8 cellular contexts compared by ENCODE assay signal in the genomic region with DNA sequence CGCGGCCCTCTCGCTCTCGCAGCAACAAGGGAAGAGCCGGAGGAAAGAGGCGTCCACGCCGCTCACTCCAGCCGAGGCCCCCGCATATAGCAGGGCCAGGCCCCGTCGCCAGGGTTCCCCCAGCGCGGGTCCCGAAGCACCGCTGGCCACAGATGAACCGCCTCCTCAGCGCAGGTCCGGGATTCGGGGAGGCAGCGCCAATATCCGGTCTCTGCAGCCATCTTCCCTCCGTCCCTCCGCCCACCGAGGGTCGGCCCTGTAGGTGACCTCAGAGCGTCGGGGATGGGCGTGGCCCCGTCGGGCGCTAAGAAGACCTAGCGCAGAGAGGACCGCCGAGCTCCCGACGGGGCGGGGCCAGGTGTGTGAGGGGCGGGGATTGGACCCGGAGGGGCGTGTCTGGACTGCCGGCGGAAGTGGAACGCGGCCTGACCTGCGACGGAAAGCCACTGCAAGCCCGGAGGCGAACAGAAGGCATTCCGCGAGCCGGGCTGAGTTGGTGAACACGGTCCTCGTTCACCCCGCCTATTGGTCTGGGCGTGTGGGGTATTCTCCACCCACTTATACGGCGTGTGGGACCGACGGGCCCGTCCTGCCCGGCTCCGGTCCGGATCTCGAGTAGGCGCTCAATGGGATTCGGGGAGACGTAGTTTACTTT. TPM values are rescaled to one million over a fixed set of nuclear protein-coding genes. Genes with fewer than 3 reads are reported as not detected.
DNase-seq lines count a peak whose midpoint lies in the region; ATAC-seq and TF ChIP-seq lines count a peak whose summit lies in the region.

No MANE protein-coding gene starts in this region.

- peak overlapping the region; percentile 95 to 97 (median 97) for H3K27ac Mint-ChIP-seq in CD14-positive monocyte
- H3K27ac Mint-ChIP-seq in dendritic cell treated with granulocyte-macrophage colony-stimulating factor and Interleukin-4, amounts not matched to agents 40 ng/mL and 50 ng/mL, for 4 days: peak overlapping the region; percentile 92

- peak overlapping the region; percentile 94 to 100 for H3K4me3 ChIP-seq in left lung

- peaks cover 34 to 61% (median 48%) of the 10 kb centered on the region in 7 donors for H3K9me3 Mint-ChIP-seq in CD14-positive monocyte
- H3K9me3 Mint-ChIP-seq in dendritic cell treated with granulocyte-macrophage colony-stimulating factor and Interleukin-4, amounts not matched to agents 40 ng/mL and 50 ng/mL, for 4 days: peaks cover 44% of the 10 kb centered on the region

- H3K4me1 ChIP-seq in left lung: peaks cover 0 to 13% of the 10 kb centered on the region in 2 donors

- peaks cover 1 to 6% (median 3%) of the 10 kb centered on the region in 3 donors for H3K27me3 Mint-ChIP-seq in CD14-positive monocyte (ENCODE audit: low read depth in 3 of 3)
- H3K27me3 Mint-ChIP-seq in dendritic cell treated with granulocyte-macrophage colony-stimulating factor and Interleukin-4, amounts not matched to agents 40 ng/mL and 50 ng/mL, for 4 days: peaks cover 31% of the 10 kb centered on the region

- no peaks in the 10 kb centered on the region for H3K27me3 ChIP-seq in left lung

- TF ChIP-seq CTCF in CD14-positive monocyte (IDR thresholded peaks at IDR 0.05) (no peak), left lung (IDR thresholded peaks at IDR 0.05) (peak in 1 of 2 donors; percentile 22)

- H3K9me3 ChIP-seq in left lung: peaks cover 0 to 31% of the 10 kb centered on the region in 2 donors

- peak overlapping the region; percentile 96 to 99 for H3K27ac ChIP-seq in left lung

- intact Hi-C loops in CD14-positive monocyte (cut with micrococcal nuclease) (loop anchor here (2.0 to 10.0 kb wide), 4 partner anchors 15 to 49 kb away; a partner anchor contains a TSS), left lung (cut with DNase I) (no loop called here)
- intact Hi-C loops in dendritic cell treated with granulocyte-macrophage colony-stimulating factor and Interleukin-4, amounts not matched to agents 40 ng/mL and 50 ng/mL, for 4 days (cut with micrococcal nuclease): loop anchor here (1.0 kb wide), 1 partner anchor 26 kb away; a partner anchor contains a TSS

- peak overlapping the region; percentile 91 to 92 for H3K4me3 Mint-ChIP-seq in CD14-positive monocyte
- H3K4me3 Mint-ChIP-seq in dendritic cell treated with granulocyte-macrophage colony-stimulating factor and Interleukin-4, amounts not matched to agents 40 ng/mL and 50 ng/mL, for 4 days: peak overlapping the region; percentile 92

- ATAC-seq in GM19395 (IDR thresholded peaks at IDR 0.05; ENCODE audit: unreplicated experiment) (peak; percentile 96), HG03558 (IDR thresholded peaks at IDR 0.05; ENCODE audit: extremely low read depth, unreplicated experiment) (peak; percentile 91), left lung (peak; percentile 99)

- H3K36me3 Mint-ChIP-seq in CD14-positive monocyte: peaks cover 35 to 38% of the 10 kb centered on the region in 2 donors
- H3K36me3 Mint-ChIP-seq in dendritic cell treated with granulocyte-macrophage colony-stimulating factor and Interleukin-4, amounts not matched to agents 40 ng/mL and 50 ng/mL, for 4 days (ENCODE audit: low read depth): peaks cover 51% of the 10 kb centered on the region

- peaks cover 0 to 30% of the 10 kb centered on the region in 2 donors for H3K36me3 ChIP-seq in left lung

- DNase-seq in CD14-positive monocyte (ENCODE audit: low spot score): peak; percentile 96
- peak; percentile 95 for DNase-seq in NCI-H748 (lab: John Stamatoyannopoulos, UW; ENCODE audit: unreplicated experiment)
- DNase-seq in activated CD4-positive, alpha-beta T cell treated with anti-CD3 and anti-CD28 coated beads, Interleukin-2, amount 50 U/mL, for 24 hours (ENCODE audit: low read depth in 1 of 2, low spot score in 1 of 2): peak; percentile 96 to 99
- peak; percentile 98 to 100 for DNase-seq in left lung
- DNase-seq in stimulated activated CD4-positive, alpha-beta T cell treated with anti-CD3 and anti-CD28 coated beads, Interleukin-2, amount 100 ng/mL, for 4 hours (ENCODE audit: low read depth): peak; percentile 96

- H3K4me1 Mint-ChIP-seq in CD14-positive monocyte: peaks cover 13% of the 10 kb centered on the region
- H3K4me1 Mint-ChIP-seq in dendritic cell treated with granulocyte-macrophage colony-stimulating factor and Interleukin-4, amounts not matched to agents 40 ng/mL and 50 ng/mL, for 4 days (ENCODE audit: low read depth): peaks cover 8% of the 10 kb centered on the region

RNA-seq across cellular contexts. Expression of a gene that starts 26.8 kb away (rescaled TPM):
- polyA plus RNA-seq in CD14-positive monocyte: 100 to 1,000 TPM in 1 of 2 donors, 10 to 100 TPM in 1; 76.4 to 129 TPM
- 10 to 100 TPM; 30.5 to 40.1 TPM for total RNA-seq in left lung

RNA-seq across cellular contexts. Expression of a gene that starts 47.4 kb away (rescaled TPM):
- 100 to 1,000 TPM; 277 to 350 TPM for polyA plus RNA-seq in CD14-positive monocyte
- total RNA-seq in left lung: 10 to 100 TPM; 28.7 to 99.2 TPM

Comparison
In these comparisons a context has a peak if more than half of its experiments do, and no peak if none do; other contexts are left out.
1. Peak in every context shown above with its lines: DNase-seq, ATAC-seq, H3K4me3 ChIP-seq and H3K27ac ChIP-seq.
2. intact Hi-C loops: an anchor here in CD14-positive monocyte (2.0 to 10.0 kb wide) and dendritic cell treated with granulocyte-macrophage colony-stimulating factor and Interleukin-4, amounts not matched to agents 40 ng/mL and 50 ng/mL, for 4 days (1.0 kb wide); none called in left lung.